10 cellular contexts compared by ENCODE assay signal in the genomic region with DNA sequence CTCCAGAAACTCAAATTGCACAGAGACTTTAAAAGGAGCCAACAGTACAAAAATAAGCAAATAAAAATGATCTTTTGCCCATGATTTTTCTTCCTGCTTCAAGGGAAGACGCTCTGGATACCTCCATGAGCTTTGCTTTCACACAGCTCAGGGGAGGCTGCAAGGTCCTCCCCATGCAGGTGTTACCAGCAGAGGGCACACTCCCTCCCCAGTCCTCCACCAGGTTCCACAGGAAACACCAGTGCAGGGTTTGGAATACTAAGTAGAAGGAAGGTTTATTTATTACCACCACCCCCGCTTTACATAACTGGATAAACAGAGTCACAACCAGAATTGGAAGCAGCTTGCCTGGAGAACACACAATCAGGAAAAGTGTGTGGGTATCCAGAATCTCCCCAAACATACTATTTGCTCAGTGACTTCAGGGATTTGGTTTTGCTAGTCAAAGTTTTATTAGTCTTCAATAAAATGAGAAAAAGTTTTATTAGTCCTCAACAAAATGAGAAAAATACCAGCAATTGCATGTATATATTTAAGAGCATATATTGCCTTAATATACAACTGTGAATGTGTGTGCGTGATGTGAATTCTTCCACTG. TPM values are rescaled to one million over a fixed set of nuclear protein-coding genes. Genes with fewer than 3 reads are reported as not detected.
DNase-seq lines count a peak whose midpoint lies in the region; ATAC-seq, FAIRE-seq and TF ChIP-seq lines count a peak whose summit lies in the region.
"Had no signal": no experiment of that assay in that cellular context is flagged by ENCODE, and none has a peak within 500 bp of the region (broad histone marks: within the 10 kb centered on the region; RNA-seq: fewer than 3 reads in every experiment).

No MANE protein-coding gene starts in this region.

- no TSS peak for BruUV-seq in HepG2 (replicated peaks; lab: Mats Ljungman, UMichigan)

- H3K36me3 ChIP-seq in HepG2 (replicated peaks in 1 of 2; ENCODE audit: control insufficient read depth in 1 of 2, insufficient read depth in 2 of 2, low read length in 2 of 2), result no peaks in the 10 kb centered on the region

- no peak overlapping the region for H3K27ac Mint-ChIP-seq in WTC11
- H3K27ac Mint-ChIP-seq: memory B cell had no signal

- H3K9me3 ChIP-seq in HepG2 (ENCODE audit: low read length), result no peaks in the 10 kb centered on the region

- no peak overlapping the region for H3K9ac ChIP-seq in HepG2 (ENCODE audit: insufficient read depth, low read depth, low read length)

- intact Hi-C loops in HepG2 (cut with micrococcal nuclease; ENCODE audit: unreplicated experiment), result loop anchor here (10.0 kb wide), 1 partner anchor 51 kb away; no protein-coding TSS in a partner anchor

- H3K4me2 ChIP-seq in HepG2 (ENCODE audit: low read depth, low read length), result no peak overlapping the region

- no peaks in the 10 kb centered on the region for H4K20me1 ChIP-seq in HepG2 (ENCODE audit: insufficient read depth, low read length)

- no peaks in the 10 kb centered on the region for H3K9me3 Mint-ChIP-seq in WTC11
- H3K9me3 Mint-ChIP-seq: memory B cell had no signal

- FAIRE-seq in HepG2 (lab: Jason Lieb, UNC) (no peak), frontal cortex (lab: Jason Lieb, UNC) (no peak)

- CTCF ChIA-PET in WTC11 (lab: Charles Lee) (interaction anchor here (0.5 to 2.2 kb wide), 37 partner anchors 9 to 444 kb away, joined by 3 to 27 read pairs (median 5); no protein-coding TSS in a partner anchor), HepG2 (lab: Yijun Ruan, JAX; ENCODE audit: low intra/inter-chr PET ratio, low total read pairs) (no interaction called here)

- POLR2A ChIA-PET in WTC11 (lab: Charles Lee), result no interaction called here
- POLR2A ChIA-PET in HepG2 (lab: Yijun Ruan, JAX), result no interaction called here

- 43% methylated on average over 3 of the region's 3 CpGs for WGBS in HepG2 (ENCODE audit: low lambda C conversion rate)

- TF ChIP-seq EP300 in HepG2 (IDR thresholded peaks at IDR 0.05; ENCODE audit: low read depth in 2 of 2, low read length in 2 of 2) (no peak), HepG2 (CRISPR knock-in tag; IDR thresholded peaks at IDR 0.05; ENCODE audit: borderline replicate concordance) (no peak)

- TF ChIP-seq POLR2A in HepG2 (IDR thresholded peaks at IDR 0.05; ENCODE audit: insufficient read depth in 1 of 2, low read depth in 2 of 2, low read length in 2 of 2), result no peak

- ATAC-seq in HG02798 (IDR thresholded peaks at IDR 0.05; ENCODE audit: poor library complexity, unreplicated experiment) (peak; percentile 42), WTC11 (peak; percentile 92), HepG2 (peak; percentile 87), GM18861 (IDR thresholded peaks at IDR 0.05; ENCODE audit: unreplicated experiment) (no peak)

- H3K27me3 Mint-ChIP-seq in WTC11 (ENCODE audit: low read depth), result no peaks in the 10 kb centered on the region

- no peak overlapping the region for H3K27ac ChIP-seq in HepG2 (ENCODE audit: extremely low read length, insufficient read depth, low read length)

- H3K79me2 ChIP-seq in HepG2 (ENCODE audit: insufficient read depth, low read length), result no peaks in the 10 kb centered on the region

- H3K36me3 Mint-ChIP-seq in WTC11, result no peaks in the 10 kb centered on the region
- H3K36me3 Mint-ChIP-seq: memory B cell had no signal

- DNase-seq in ELF-1 (ENCODE audit: low read depth, low spot score) (peak; percentile 49), WTC11 (ENCODE audit: low spot score) (peak; percentile 73), HepG2 (ENCODE audit: low spot score) (no peak), frontal cortex (ENCODE audit: low spot score in 2 of 2) (no peak), 8988T (no peak), HPDE6-E6E7 (ENCODE audit: extremely low spot score) (no peak)

- no peak overlapping the region for H3K4me3 Mint-ChIP-seq in WTC11
- H3K4me3 Mint-ChIP-seq: memory B cell had no signal

- peaks cover 6% of the 10 kb centered on the region; the same call in 1 of the 2 replicates for H3K4me1 ChIP-seq in HepG2 (ENCODE audit: insufficient read depth, low read length)

- no peak for TF ChIP-seq RAD21 in HepG2 (CRISPR knock-in tag; IDR thresholded peaks at IDR 0.05)

- no peak overlapping the region for H3K4me3 ChIP-seq in HepG2 (replicated peaks in 1 of 3; ENCODE audit: insufficient read depth in 1 of 3, low read depth in 2 of 3, low read length in 3 of 3)

- H2AFZ ChIP-seq in HepG2 (ENCODE audit: low read length), result no peak overlapping the region

- in situ Hi-C loops in HepG2 (cut with HindIII; ENCODE audit: extremely low pct_ligation_motif_present, low pct_unique_long_range_greater_than_20kb), result no loop called here

- 0 out of 2 replicates have a peak, but pooled peaks have one; percentile 29 for TF ChIP-seq CTCF in WTC11 (IDR thresholded peaks at IDR 0.05)
- peak; percentile 39; the same call in 1 of the 2 replicates for TF ChIP-seq CTCF in HepG2 (CRISPR knock-in tag; IDR thresholded peaks at IDR 0.05)

- 0 out of 2 replicates have a peak, but pooled peaks cover 2% of the 10 kb centered on the region for H3K4me1 Mint-ChIP-seq in WTC11

- peaks cover 1 to 6% of the 10 kb centered on the region in 2 experiments; a peak in 2 of 5 replicates for H3K27me3 ChIP-seq in HepG2 (ENCODE audit: control insufficient read depth in 1 of 2, insufficient read depth in 2 of 2, low read length in 2 of 2)

TF ChIP-seq in WTC11, 78 proteins besides CTCF, POLR2A, EP300 and RAD21 (continues in another document):
- TF ChIP-seq, protein P1, sequence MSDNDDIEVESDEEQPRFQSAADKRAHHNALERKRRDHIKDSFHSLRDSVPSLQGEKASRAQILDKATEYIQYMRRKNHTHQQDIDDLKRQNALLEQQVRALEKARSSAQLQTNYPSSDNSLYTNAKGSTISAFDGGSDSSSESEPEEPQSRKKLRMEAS (CRISPR knock-in tag; IDR thresholded peaks at IDR 0.05), result no peak
- no peak for TF ChIP-seq EMX1 (CRISPR knock-in tag; IDR thresholded peaks at IDR 0.05)
- no peak for TF ChIP-seq CBFB (CRISPR knock-in tag; IDR thresholded peaks at IDR 0.05; ENCODE audit: low read depth)
- TF ChIP-seq GRHL2 (CRISPR knock-in tag; IDR thresholded peaks at IDR 0.05; ENCODE audit: insufficient replicate concordance, severe bottlenecking), result no peak
- no peak for TF ChIP-seq TP53 (CRISPR knock-in tag; IDR thresholded peaks at IDR 0.05)

TF ChIP-seq in HepG2, 621 proteins besides CTCF, POLR2A, EP300 and RAD21 (continues in another document):
- TF ChIP-seq, protein P2, sequence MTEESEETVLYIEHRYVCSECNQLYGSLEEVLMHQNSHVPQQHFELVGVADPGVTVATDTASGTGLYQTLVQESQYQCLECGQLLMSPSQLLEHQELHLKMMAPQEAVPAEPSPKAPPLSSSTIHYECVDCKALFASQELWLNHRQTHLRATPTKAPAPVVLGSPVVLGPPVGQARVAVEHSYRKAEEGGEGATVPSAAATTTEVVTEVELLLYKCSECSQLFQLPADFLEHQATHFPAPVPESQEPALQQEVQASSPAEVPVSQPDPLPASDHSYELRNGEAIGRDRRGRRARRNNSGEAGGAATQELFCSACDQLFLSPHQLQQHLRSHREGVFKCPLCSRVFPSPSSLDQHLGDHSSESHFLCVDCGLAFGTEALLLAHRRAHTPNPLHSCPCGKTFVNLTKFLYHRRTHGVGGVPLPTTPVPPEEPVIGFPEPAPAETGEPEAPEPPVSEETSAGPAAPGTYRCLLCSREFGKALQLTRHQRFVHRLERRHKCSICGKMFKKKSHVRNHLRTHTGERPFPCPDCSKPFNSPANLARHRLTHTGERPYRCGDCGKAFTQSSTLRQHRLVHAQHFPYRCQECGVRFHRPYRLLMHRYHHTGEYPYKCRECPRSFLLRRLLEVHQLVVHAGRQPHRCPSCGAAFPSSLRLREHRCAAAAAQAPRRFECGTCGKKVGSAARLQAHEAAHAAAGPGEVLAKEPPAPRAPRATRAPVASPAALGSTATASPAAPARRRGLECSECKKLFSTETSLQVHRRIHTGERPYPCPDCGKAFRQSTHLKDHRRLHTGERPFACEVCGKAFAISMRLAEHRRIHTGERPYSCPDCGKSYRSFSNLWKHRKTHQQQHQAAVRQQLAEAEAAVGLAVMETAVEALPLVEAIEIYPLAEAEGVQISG (CRISPR knock-in tag; IDR thresholded peaks at IDR 0.05), result 0 out of 2 replicates have a peak, but pooled peaks have one; percentile 38
- TF ChIP-seq XRCC5 (optimal IDR thresholded peaks at IDR 0.05; ENCODE audit: low read length) (peak; percentile 38), ZNF263 (CRISPR knock-in tag; IDR thresholded peaks at IDR 0.05) (peak; percentile 64)

RNA-seq across cellular contexts. Expression of a gene that starts 37.3 kb away (rescaled TPM):
- not detected in 3 replicates for total RNA-seq in WTC11 (2021)
- not detected in 2 replicates for total RNA-seq in HepG2 (2016; rRNA removed; fragmentation: Illumina TruSeq; extraction: Trizol)
- total RNA-seq in HepG2 (2016; cell fraction: cytosol; rRNA removed; fragmentation: Illumina TruSeq; extraction: Trizol; ENCODE audit: low read depth), result not detected in 2 replicates
- total RNA-seq in HepG2 (2016; cell fraction: insoluble cytoplasmic fraction; rRNA removed; fragmentation: Illumina TruSeq; extraction: Trizol), result not detected in 2 replicates
- total RNA-seq in HepG2 (2016; cell fraction: membrane; rRNA removed; fragmentation: Illumina TruSeq; extraction: Trizol), result not detected in 2 replicates
- total RNA-seq in HepG2 (2016; cell fraction: nucleus; rRNA removed; fragmentation: Illumina TruSeq; extraction: Trizol), result not detected in 2 replicates
- not detected in 2 replicates for polyA plus RNA-seq in HepG2 (2011; rRNA removed)
- polyA plus RNA-seq in HepG2 (2011; cell fraction: cytosol; rRNA removed), result not detected in 2 replicates
- polyA plus RNA-seq in HepG2 (2011; cell fraction: nucleus; rRNA removed), result not detected in 2 replicates
- not detected in 2 replicates for polyA plus RNA-seq in HepG2 (2012)
- not detected in 2 replicates for polyA plus RNA-seq in HepG2 (2016; cell fraction: cytosol; fragmentation: Illumina TruSeq; extraction: Trizol; ENCODE audit: low read depth)
- polyA plus RNA-seq in HepG2 (2016; cell fraction: insoluble cytoplasmic fraction; fragmentation: Illumina TruSeq; extraction: Trizol; ENCODE audit: low read depth), result not detected in 2 replicates
- not detected in 2 replicates for polyA plus RNA-seq in HepG2 (2016; cell fraction: membrane; fragmentation: Illumina TruSeq; extraction: Trizol; ENCODE audit: low read depth)
- not detected in 2 replicates for polyA plus RNA-seq in HepG2 (2016; cell fraction: nucleus; fragmentation: Illumina TruSeq; extraction: Trizol; ENCODE audit: insufficient read depth, low read depth)
- polyA minus RNA-seq in HepG2 (2011; rRNA and poly(A)+ RNA removed; ENCODE audit: low replicate concordance), result not detected in 2 replicates
- polyA minus RNA-seq in HepG2 (2011; cell fraction: cytosol; rRNA and poly(A)+ RNA removed), result not detected in 2 replicates
- not detected in 2 replicates for polyA minus RNA-seq in HepG2 (2011; cell fraction: nucleus; rRNA and poly(A)+ RNA removed)
- not detected for total RNA-seq in frontal cortex
- total RNA-seq: activated CD8-positive, alpha-beta memory T cell treated with anti-CD3 and anti-CD28 coated beads for 36 hours had no signal

Comparison
In these comparisons a context has a peak if more than half of its experiments do, and no peak if none do; other contexts are left out.
1. DNase-seq: peak in ELF-1 (single experiment) and WTC11 (single experiment); none in HepG2 (single experiment), frontal cortex (0 of 2), 8988T (single experiment) and HPDE6-E6E7 (single experiment).